Comparison of ENCODE assay signal across 1 cellular context in genomic region chr16:85265161-85265784, GRCh38.
TF ChIP-seq lines count a peak whose summit lies in the region.

No MANE protein-coding gene starts in this region.

TF ChIP-seq in HEK293, 187 proteins besides CTCF, POLR2A, EP300 and RAD21 (continued from another document):
- TF ChIP-seq, protein P1, sequence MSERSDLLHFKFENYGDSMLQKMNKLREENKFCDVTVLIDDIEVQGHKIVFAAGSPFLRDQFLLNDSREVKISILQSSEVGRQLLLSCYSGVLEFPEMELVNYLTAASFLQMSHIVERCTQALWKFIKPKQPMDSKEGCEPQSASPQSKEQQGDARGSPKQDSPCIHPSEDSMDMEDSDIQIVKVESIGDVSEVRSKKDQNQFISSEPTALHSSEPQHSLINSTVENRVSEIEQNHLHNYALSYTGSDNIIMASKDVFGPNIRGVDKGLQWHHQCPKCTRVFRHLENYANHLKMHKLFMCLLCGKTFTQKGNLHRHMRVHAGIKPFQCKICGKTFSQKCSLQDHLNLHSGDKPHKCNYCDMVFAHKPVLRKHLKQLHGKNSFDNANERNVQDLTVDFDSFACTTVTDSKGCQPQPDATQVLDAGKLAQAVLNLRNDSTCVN (tag by site-specific recombination; optimal IDR thresholded peaks at IDR 0.05): no peak
- no peak for TF ChIP-seq ZNF473 (tag by site-specific recombination; IDR thresholded peaks at IDR 0.05)
TF ChIP-seq in HEK293: peak in this region for 1.
